15 cellular contexts compared by ENCODE assay signal in the genomic region with DNA sequence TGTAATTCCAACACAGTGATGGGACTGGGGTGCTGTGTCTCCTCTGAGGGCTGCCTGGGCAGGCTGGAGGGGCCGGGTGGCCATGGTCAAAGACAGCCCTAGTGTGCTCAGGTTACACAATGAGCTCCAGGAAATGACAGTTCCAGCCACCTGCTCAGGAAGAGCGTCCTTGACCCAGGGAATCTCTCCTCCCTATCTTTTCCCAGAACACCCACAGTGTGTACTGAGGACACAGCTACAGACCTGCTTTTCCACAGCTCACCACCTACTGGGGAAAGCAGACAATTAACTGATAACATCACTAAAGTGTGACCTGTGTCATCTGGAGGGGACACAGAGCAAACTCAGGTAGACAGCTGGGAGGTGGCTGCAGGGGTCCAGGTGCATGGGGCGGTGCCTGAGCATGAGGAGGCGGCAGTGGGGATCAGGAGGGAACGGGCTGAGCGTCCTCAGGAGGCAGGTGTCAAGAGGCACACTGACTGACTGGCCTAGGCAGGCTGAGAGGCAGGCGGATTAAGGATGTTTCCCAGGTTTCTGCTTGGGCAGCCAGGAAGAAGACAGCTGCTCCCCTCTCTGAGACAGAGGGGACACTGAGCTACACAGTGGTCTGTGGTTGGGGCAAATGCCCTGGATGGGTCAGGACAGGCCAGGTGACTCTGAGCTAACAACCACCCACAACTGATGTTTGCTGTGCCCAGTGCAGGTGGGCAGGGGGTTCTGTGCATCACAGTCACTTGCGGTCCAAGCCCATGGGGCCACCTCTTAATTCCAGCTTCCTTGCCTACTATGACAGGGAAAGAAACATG. TPM values are rescaled to one million over a fixed set of nuclear protein-coding genes. Genes with fewer than 3 reads are reported as not detected.
DNase-seq lines count a peak whose midpoint lies in the region; ATAC-seq and TF ChIP-seq lines count a peak whose summit lies in the region.
"Had no signal": no experiment of that assay in that cellular context is flagged by ENCODE, and none has a peak within 500 bp of the region (broad histone marks: within the 10 kb centered on the region; RNA-seq: fewer than 3 reads in every experiment).

No MANE protein-coding gene starts in this region.

- H4K20me1 ChIP-seq in SK-N-SH (ENCODE audit: insufficient read depth): no peaks in the 10 kb centered on the region

- no peak overlapping the region for H4K8ac ChIP-seq in mesendoderm (ENCODE audit: low read depth, low read length)

- no CpG with 5 or more reads among the region's 8 CpGs for WGBS in mesendoderm (ENCODE audit: extremely low coverage, insufficient coverage, low lambda C conversion rate)
- 100% methylated on average over 3 of the region's 8 CpGs for WGBS in SK-N-SH (ENCODE audit: low lambda C conversion rate)

- no peak for TF ChIP-seq CTCF in SK-N-SH (IDR thresholded peaks at IDR 0.05)

- H3K4me3 ChIP-seq in mesendoderm (ENCODE audit: low read length) (no peak overlapping the region), SK-N-SH (ENCODE audit: low read depth in 2 of 2, low read length in 1 of 2) (no peak overlapping the region)
- H3K4me3 ChIP-seq: ascending aorta, Peyer's patch had no signal

- H3K79me1 ChIP-seq in mesendoderm (ENCODE audit: low read length): no peaks in the 10 kb centered on the region

- H3F3A ChIP-seq in SK-N-SH (replicated peaks; ENCODE audit: insufficient read depth): no peaks in the 10 kb centered on the region

- peaks cover 24% of the 10 kb centered on the region for H3K36me3 Mint-ChIP-seq in activated CD8-positive, alpha-beta T cell treated with anti-CD3 and anti-CD28 coated beads, Interleukin-2, amount 10 ng/mL, durations not matched to agents 7 days and 5 days (ENCODE audit: low read depth)

- no peak for ATAC-seq in activated CD8-positive, alpha-beta T cell treated with anti-CD3 and anti-CD28 coated beads, Interleukin-2, amount 10 ng/mL, durations not matched to agents 7 days and 5 days

- CTCF ChIA-PET in SK-N-SH (lab: Yijun Ruan, JAX): no interaction called here
- CTCF ChIA-PET in activated CD8-positive, alpha-beta T cell treated with anti-CD3 and anti-CD28 coated beads, Interleukin-2, amount 10 ng/mL, durations not matched to agents 7 days and 5 days (lab: Charles Lee): interaction anchor here (1.4 kb wide), 1 partner anchor 66 kb away, joined by 4 read pairs; no protein-coding TSS in a partner anchor

- no peak overlapping the region for H3K18ac ChIP-seq in mesendoderm (ENCODE audit: low read length)

- H3K4me1 ChIP-seq in mesendoderm (ENCODE audit: control insufficient read depth, low read depth, low read length) (peaks cover 3% of the 10 kb centered on the region), SK-N-SH (ENCODE audit: control insufficient read depth in 1 of 2, insufficient read depth in 2 of 2, low read depth in 1 of 2, low read length in 1 of 2) (peaks cover 0 to 15% of the 10 kb centered on the region in 2 experiments; a peak in 1 of 4 replicates)
- H3K4me1 ChIP-seq: Peyer's patch had no signal

- H3K9me2 ChIP-seq in SK-N-SH: no peaks in the 10 kb centered on the region

- H3K4me1 Mint-ChIP-seq in activated CD8-positive, alpha-beta T cell treated with anti-CD3 and anti-CD28 coated beads, Interleukin-2, amount 10 ng/mL, durations not matched to agents 7 days and 5 days (ENCODE audit: low read depth): peaks cover 2% of the 10 kb centered on the region

- H3K23ac ChIP-seq in mesendoderm (ENCODE audit: low read length): no peak overlapping the region

- H3K27ac ChIP-seq in mesendoderm (ENCODE audit: low read depth, low read length) (no peak overlapping the region), SK-N-SH (ENCODE audit: low read depth in 2 of 2, low read length in 1 of 2) (no peak overlapping the region)
- H3K27ac ChIP-seq: ascending aorta, Peyer's patch had no signal

- H3K27me3 ChIP-seq in mesendoderm (ENCODE audit: insufficient read depth, low read length, poor library complexity): no peaks in the 10 kb centered on the region
- H3K27me3 ChIP-seq in SK-N-SH (ENCODE audit: insufficient read depth): no peaks in the 10 kb centered on the region
- H3K27me3 ChIP-seq: ascending aorta, Peyer's patch had no signal

- H3K27me3 Mint-ChIP-seq in activated CD8-positive, alpha-beta T cell treated with anti-CD3 and anti-CD28 coated beads, Interleukin-2, amount 10 ng/mL, durations not matched to agents 7 days and 5 days (ENCODE audit: low read depth): no peaks in the 10 kb centered on the region
- H3K27me3 Mint-ChIP-seq: IgD-negative memory B cell; stimulated activated naive CD8-positive, alpha-beta T cell treated with anti-CD3 and anti-CD28 coated beads, Interleukin-15, Interleukin-2, amounts not matched to agents 100 ng/mL and 50 ng/mL, for 24 hours had no signal

- H2BK15ac ChIP-seq in mesendoderm (replicated peaks; ENCODE audit: low read depth): no peak overlapping the region

- H3K27ac Mint-ChIP-seq in activated CD8-positive, alpha-beta T cell treated with anti-CD3 and anti-CD28 coated beads, Interleukin-2, amount 10 ng/mL, durations not matched to agents 7 days and 5 days: no peak overlapping the region
- H3K27ac Mint-ChIP-seq: stimulated activated naive CD8-positive, alpha-beta T cell treated with anti-CD3 and anti-CD28 coated beads, Interleukin-15, Interleukin-2, amounts not matched to agents 100 ng/mL and 50 ng/mL, for 24 hours had no signal

- no peak overlapping the region for H3K4me3 Mint-ChIP-seq in activated CD8-positive, alpha-beta T cell treated with anti-CD3 and anti-CD28 coated beads, Interleukin-2, amount 10 ng/mL, durations not matched to agents 7 days and 5 days
- H3K4me3 Mint-ChIP-seq: stimulated activated naive CD8-positive, alpha-beta T cell treated with anti-CD3 and anti-CD28 coated beads, Interleukin-15, Interleukin-2, amounts not matched to agents 100 ng/mL and 50 ng/mL, for 24 hours had no signal

- POLR2A ChIA-PET in SK-N-SH (lab: Yijun Ruan, JAX): no interaction called here
- POLR2A ChIA-PET in activated CD8-positive, alpha-beta T cell treated with anti-CD3 and anti-CD28 coated beads, Interleukin-2, amount 10 ng/mL, durations not matched to agents 7 days and 5 days (lab: Charles Lee): interaction anchor here (0.6 kb wide), 1 partner anchor 207 kb away, joined by 5 read pairs; no protein-coding TSS in a partner anchor

- H3K9ac ChIP-seq in mesendoderm (ENCODE audit: low read length) (no peak overlapping the region), SK-N-SH (no peak overlapping the region)

- H3K4me2 ChIP-seq in mesendoderm (ENCODE audit: low read length) (no peak overlapping the region), SK-N-SH (no peak overlapping the region)

- no peaks in the 10 kb centered on the region for H3K79me2 ChIP-seq in mesendoderm (ENCODE audit: control insufficient read depth, insufficient read depth, low read length)
- H3K79me2 ChIP-seq in SK-N-SH (ENCODE audit: insufficient read depth): no peaks in the 10 kb centered on the region

- H3K9me3 ChIP-seq in SK-N-SH: no peaks in the 10 kb centered on the region
- H3K9me3 ChIP-seq: ascending aorta, Peyer's patch had no signal

- no peak overlapping the region for H2BK120ac ChIP-seq in mesendoderm (ENCODE audit: low read depth, low read length)

- no peak overlapping the region for H3K4ac ChIP-seq in mesendoderm (ENCODE audit: low read depth, low read length)

- DNase-seq in DMS153 (lab: John Stamatoyannopoulos, UW): peak; percentile 96
- DNase-seq in NCI-H2081 treated with DMSO at 0.1 percent for 48 hours (lab: John Stamatoyannopoulos, UW): peak; percentile 7
- DNase-seq in SK-N-DZ (ENCODE audit: low spot score): peak; percentile 67
- peak; percentile 83 for DNase-seq in mesendoderm
- DNase-seq in T-helper 1 cell: no peak
- DNase-seq in SK-N-SH: no peak
- no peak for DNase-seq in activated CD8-positive, alpha-beta T cell treated with anti-CD3 and anti-CD28 coated beads, Interleukin-2, amount 10 ng/mL, durations not matched to agents 7 days and 5 days
- no peak for DNase-seq in globus pallidus (ENCODE audit: low spot score)
- DNase-seq: AML-193, EL, NCI-H1436 treated with DMSO at 0.1 percent for 48 hours, Peyer's patch had no signal

- no peak overlapping the region for H2AK5ac ChIP-seq in mesendoderm (ENCODE audit: low read length)

- H3K9me3 Mint-ChIP-seq in activated CD8-positive, alpha-beta T cell treated with anti-CD3 and anti-CD28 coated beads, Interleukin-2, amount 10 ng/mL, durations not matched to agents 7 days and 5 days (ENCODE audit: insufficient read depth): no peaks in the 10 kb centered on the region
- H3K9me3 Mint-ChIP-seq: IgD-negative memory B cell; stimulated activated naive CD8-positive, alpha-beta T cell treated with anti-CD3 and anti-CD28 coated beads, Interleukin-15, Interleukin-2, amounts not matched to agents 100 ng/mL and 50 ng/mL, for 24 hours had no signal

- no peak overlapping the region for H3K56ac ChIP-seq in mesendoderm (ENCODE audit: low read length)

- no peak overlapping the region for H4K5ac ChIP-seq in mesendoderm (ENCODE audit: low read length)

- H2BK5ac ChIP-seq in mesendoderm (ENCODE audit: low read length): no peak overlapping the region

- no peak for TF ChIP-seq RAD21 in SK-N-SH (IDR thresholded peaks at IDR 0.05; ENCODE audit: low read length)

- no peak for TF ChIP-seq EP300 in SK-N-SH (IDR thresholded peaks at IDR 0.05; ENCODE audit: borderline replicate concordance in 1 of 2, low read depth in 1 of 2, low read length in 1 of 2)

- H3K36me3 ChIP-seq in mesendoderm (ENCODE audit: control insufficient read depth, insufficient read depth, low read length): no peaks in the 10 kb centered on the region
- H3K36me3 ChIP-seq in SK-N-SH (replicated peaks in 1 of 2; ENCODE audit: control insufficient read depth in 1 of 2, insufficient read depth in 2 of 2, low read length in 1 of 2): peaks cover 4 to 9% of the 10 kb centered on the region in 2 experiments

- no peak overlapping the region for H2AFZ ChIP-seq in SK-N-SH (ENCODE audit: low read depth)

TF ChIP-seq in SK-N-SH, 30 proteins besides CTCF, POLR2A, EP300 and RAD21:
- TF ChIP-seq RXRA (IDR thresholded peaks at IDR 0.05; ENCODE audit: borderline replicate concordance, low read depth) (no peak), TEAD4 (IDR thresholded peaks at IDR 0.05; ENCODE audit: borderline replicate concordance, insufficient read depth) (no peak), RCOR1 (IDR thresholded peaks at IDR 0.05; ENCODE audit: low read length) (no peak), CHD2 (IDR thresholded peaks at IDR 0.05; ENCODE audit: low read length, partially characterized antibody) (no peak), EZH2phosphoT487 (IDR thresholded peaks at IDR 0.05; ENCODE audit: borderline replicate concordance, low read depth) (no peak)

RNA-seq across cellular contexts. Expression of a gene that starts 56.1 kb away (rescaled TPM):
- 29.4 TPM in 2 replicates for polyA plus RNA-seq in SK-N-DZ (2014; cell fraction: cytosol; rRNA removed)
- 27.3 and 28.8 TPM in 2 replicates for polyA plus RNA-seq in SK-N-DZ (2014; cell fraction: nucleus; rRNA removed)
- polyA plus RNA-seq in mesendoderm (2013, experiment 1 of 2): 8.0 TPM
- 8.5 TPM for polyA plus RNA-seq in mesendoderm (2013, experiment 2 of 2)
- 12.6 and 16.6 TPM in 2 replicates for polyA plus RNA-seq in SK-N-SH (2012; rRNA removed)
- 15.8 and 16.3 TPM in 2 replicates for polyA plus RNA-seq in SK-N-SH (2012; cell fraction: cytosol; rRNA removed)
- polyA plus RNA-seq in SK-N-SH (2012; cell fraction: nucleus; rRNA removed): 14.5 and 21.8 TPM in 2 replicates
- total RNA-seq in activated CD8-positive, alpha-beta T cell treated with anti-CD3 and anti-CD28 coated beads, Interleukin-2, amount 10 ng/mL, durations not matched to agents 7 days and 5 days: 10 to 100 TPM; 35.8 to 36.7 TPM

Comparison
In these comparisons a context has a peak if more than half of its experiments do, and no peak if none do; other contexts are left out.
1. DNase-seq: peak in DMS153 (single experiment), NCI-H2081 treated with DMSO at 0.1 percent for 48 hours (single experiment), SK-N-DZ (single experiment) and mesendoderm (single experiment); none in T-helper 1 cell (0 of 5), SK-N-SH (single experiment), activated CD8-positive, alpha-beta T cell treated with anti-CD3 and anti-CD28 coated beads, Interleukin-2, amount 10 ng/mL, durations not matched to agents 7 days and 5 days (single experiment) and globus pallidus (single experiment).